In the genomic region with DNA sequence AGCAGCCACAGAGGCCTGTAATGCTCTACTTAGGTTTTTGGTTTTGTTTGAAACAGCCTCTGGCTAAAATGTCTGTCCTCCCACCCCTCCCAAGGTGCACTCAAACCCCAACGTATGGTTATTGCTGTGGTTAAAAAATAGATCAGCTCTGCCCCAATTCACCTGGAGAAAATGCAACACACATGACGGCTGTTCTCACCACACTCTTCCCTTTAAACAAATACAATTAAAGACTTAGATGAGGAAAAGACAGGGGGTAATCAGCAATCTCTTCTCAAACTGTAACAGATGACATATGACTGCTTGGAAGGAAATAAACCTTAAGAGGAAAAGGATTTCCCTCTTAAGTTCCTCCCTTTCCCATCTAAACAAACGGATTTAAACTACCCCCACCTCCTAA, we compare ENCODE assay signal across 15 cellular contexts. TPM values are rescaled to one million over a fixed set of nuclear protein-coding genes. Genes with fewer than 3 reads are reported as not detected.
DNase-seq lines count a peak whose midpoint lies in the region; TF ChIP-seq lines count a peak whose summit lies in the region.
"Had no signal": no experiment of that assay in that cellular context is flagged by ENCODE, and none has a peak within 500 bp of the region (broad histone marks: within the 10 kb centered on the region; RNA-seq: fewer than 3 reads in every experiment).

No MANE protein-coding gene starts in this region.

- H2AFZ ChIP-seq in GM23248: no peak overlapping the region
- no peak overlapping the region for H2AFZ ChIP-seq in PC-9
- H2AFZ ChIP-seq in neural progenitor cell (replicated peaks): no peak overlapping the region

- H3K36me3 Mint-ChIP-seq in neural progenitor cell: peaks cover 18% of the 10 kb centered on the region

- no peak for TF ChIP-seq CTCF in PC-9 (conservative IDR thresholded peaks at IDR 0.05)
- no peak for TF ChIP-seq CTCF in dorsolateral prefrontal cortex (IDR thresholded peaks at IDR 0.05 in 54 of 56, conservative IDR thresholded peaks at IDR 0.05 in 2 of 56; ENCODE audit: low read depth in 1 of 56, partially characterized antibody in 56 of 56)
- no peak for TF ChIP-seq CTCF in neural progenitor cell (IDR thresholded peaks at IDR 0.05)

- H3K27ac ChIP-seq in GM23248 (0 out of 2 replicates have a peak overlapping the region, but pooled peaks have one; percentile 0), PC-9 (peak overlapping the region; percentile 10; the same call in 1 of the 2 replicates), dorsolateral prefrontal cortex (peak overlapping the region in 41 of 59 donors; percentile 1 to 93 (median 57)), neural progenitor cell (peak overlapping the region; percentile 66)

- peaks cover 4% of the 10 kb centered on the region for H3K27me3 Mint-ChIP-seq in neural progenitor cell (ENCODE audit: insufficient read depth, low read depth)

- no peak overlapping the region for H3K9ac ChIP-seq in GM23248
- no peak overlapping the region for H3K9ac ChIP-seq in neural progenitor cell

- POLR2A ChIA-PET in PC-9 (lab: Charles Lee; ENCODE audit: unreplicated experiment): no interaction called here

- no peaks in the 10 kb centered on the region for H3K9me3 Mint-ChIP-seq in neural progenitor cell
- H3K9me3 Mint-ChIP-seq: natural killer cell had no signal

- no peaks in the 10 kb centered on the region for H3K27me3 ChIP-seq in GM23248 (replicated peaks; ENCODE audit: insufficient read depth)
- no peaks in the 10 kb centered on the region for H3K27me3 ChIP-seq in PC-9 (ENCODE audit: insufficient read depth, low read depth)
- H3K27me3 ChIP-seq in dorsolateral prefrontal cortex: no peaks in the 10 kb centered on the region
- H3K27me3 ChIP-seq in neural progenitor cell: no peaks in the 10 kb centered on the region

- H3K9me3 ChIP-seq in GM23248 (ENCODE audit: low read depth) (no peaks in the 10 kb centered on the region), PC-9 (ENCODE audit: insufficient read depth, low read depth) (no peaks in the 10 kb centered on the region), neural progenitor cell (ENCODE audit: low read depth) (no peaks in the 10 kb centered on the region)

- H3K4me2 ChIP-seq in GM23248 (ENCODE audit: unreplicated experiment) (no peak overlapping the region), PC-9 (no peak overlapping the region), neural progenitor cell (no peak overlapping the region)

- CTCF ChIA-PET in PC-9 (lab: Charles Lee): no interaction called here

- intact Hi-C loops in PC-9 (cut with micrococcal nuclease; ENCODE audit: unreplicated experiment) (no loop called here), dorsolateral prefrontal cortex (cut with DNase I) (no loop called here)

- H3K36me3 ChIP-seq in GM23248 (ENCODE audit: low read depth) (peaks cover 31% of the 10 kb centered on the region; the same call in 1 of the 2 replicates), PC-9 (ENCODE audit: low read depth) (peaks cover 14% of the 10 kb centered on the region; the same call in 1 of the 2 replicates), neural progenitor cell (no peaks in the 10 kb centered on the region)

- H3K79me2 ChIP-seq in GM23248 (ENCODE audit: insufficient read depth): no peaks in the 10 kb centered on the region
- H3K79me2 ChIP-seq in PC-9 (ENCODE audit: low read depth): no peaks in the 10 kb centered on the region
- no peaks in the 10 kb centered on the region for H3K79me2 ChIP-seq in neural progenitor cell (ENCODE audit: low read depth)

- H3K27ac Mint-ChIP-seq in neural progenitor cell: no peak overlapping the region

- no peak overlapping the region for H3K4me3 ChIP-seq in GM23248
- H3K4me3 ChIP-seq in PC-9: no peak overlapping the region
- no peak overlapping the region for H3K4me3 ChIP-seq in dorsolateral prefrontal cortex
- no peak overlapping the region for H3K4me3 ChIP-seq in neural progenitor cell

- H3K9me2 ChIP-seq in GM23248 (ENCODE audit: insufficient read depth): no peaks in the 10 kb centered on the region
- H3K9me2 ChIP-seq in PC-9 (ENCODE audit: insufficient read depth): no peaks in the 10 kb centered on the region

- DNase-seq in GM23248 (no peak), PC-9 (no peak), dorsolateral prefrontal cortex (no peak), neural progenitor cell (ENCODE audit: low spot score) (no peak), GOT3 (lab: John Stamatoyannopoulos, UW) (no peak), NCI-H187 (lab: John Stamatoyannopoulos, UW) (no peak), DMS53 treated with DMSO at 0.1 percent for 48 hours (lab: John Stamatoyannopoulos, UW; ENCODE audit: unreplicated experiment) (no peak), DMS114 treated with DMSO at 0.1 percent for 48 hours (lab: John Stamatoyannopoulos, UW; ENCODE audit: unreplicated experiment) (no peak)
- DNase-seq: activated CD4-positive, alpha-beta T cell treated with anti-CD3 and anti-CD28 coated beads, Interleukin-2, amount 50 U/mL, for 1 hour; aorta; DMS 273 treated with DMSO at 0.1 percent for 48 hours; natural killer cell; NCI-H1436; SHP77 treated with DMSO at 0.1 percent for 48 hours; stimulated activated CD4-positive, alpha-beta T cell treated with anti-CD3 and anti-CD28 coated beads, Interleukin-15, amount 100 ng/mL, for 24 hours had no signal

- H3K4me1 ChIP-seq in GM23248 (ENCODE audit: insufficient read depth) (peaks cover 20% of the 10 kb centered on the region), PC-9 (replicated peaks; ENCODE audit: insufficient read depth) (peaks cover 26% of the 10 kb centered on the region), neural progenitor cell (peaks cover 9% of the 10 kb centered on the region)

- WGBS in GM23248 (ENCODE audit: low coverage in 1 of 2, low lambda C conversion rate in 2 of 2, missing lambda C conversion rate in 2 of 2), 2 experiments: 42 to 51% methylated on average over 3 of the region's 3 CpGs

- no peak overlapping the region for H3K4me3 Mint-ChIP-seq in neural progenitor cell
- H3K4me3 Mint-ChIP-seq: natural killer cell had no signal

- H3F3A ChIP-seq in GM23248 (ENCODE audit: insufficient read depth) (peaks cover 33% of the 10 kb centered on the region), PC-9 (ENCODE audit: insufficient read depth, low read depth) (peaks cover 43% of the 10 kb centered on the region), neural progenitor cell (ENCODE audit: low read depth) (peaks cover 10% of the 10 kb centered on the region)

- H4K20me1 ChIP-seq in GM23248 (ENCODE audit: insufficient read depth) (no peaks in the 10 kb centered on the region), PC-9 (ENCODE audit: insufficient read depth) (no peaks in the 10 kb centered on the region), neural progenitor cell (ENCODE audit: low read depth) (no peaks in the 10 kb centered on the region)

- H3K4me1 Mint-ChIP-seq in neural progenitor cell: peaks cover 24% of the 10 kb centered on the region

- no TSS peak for BruUV-seq in PC-9 (replicated peaks; lab: Mats Ljungman, UMichigan)

- in situ Hi-C loops in GM23248 (cut with MboI): no loop called here

RNA-seq across cellular contexts. Expression of a gene that starts 6.2 kb away (rescaled TPM):
- 7.7 and 13.1 TPM in 2 replicates for total RNA-seq in GM23248 (2014; rRNA removed; shearing (Covaris generic))
- 11.9 and 12.4 TPM in 2 replicates for polyA plus RNA-seq in GM23248 (2016; fragmentation: Nextera tagmentation; extraction: Ambion mirVana)
- total RNA-seq in PC-9 (2021) (16.0 and 18.2 TPM in 2 replicates), dorsolateral prefrontal cortex (10 to 100 TPM in 106 of 120 experiments, 1 to 10 TPM in 14; 5.4 to 32.3 (median 13.3) TPM), neural progenitor cell (ENCODE audit: low replicate concordance) (3.8 and 11.3 TPM in 2 replicates)

RNA-seq across cellular contexts. Expression of a gene that starts 15.3 kb away (rescaled TPM):
- 12.3 and 17.5 TPM in 2 replicates for total RNA-seq in GM23248 (2014; rRNA removed; shearing (Covaris generic))
- 98.0 and 106 TPM in 2 replicates for polyA plus RNA-seq in GM23248 (2016; fragmentation: Nextera tagmentation; extraction: Ambion mirVana)
- total RNA-seq in PC-9 (2021) (50.8 and 73.1 TPM in 2 replicates), dorsolateral prefrontal cortex (10 to 100 TPM; 17.5 to 36.2 (median 25.7) TPM), neural progenitor cell (ENCODE audit: low replicate concordance) (26.1 and 26.4 TPM in 2 replicates)

RNA-seq across cellular contexts. Expression of a gene that starts 25.2 kb away (rescaled TPM):
- 0.51 and 1.1 TPM in 2 replicates for total RNA-seq in GM23248 (2014; rRNA removed; shearing (Covaris generic))
- polyA plus RNA-seq in GM23248 (2016; fragmentation: Nextera tagmentation; extraction: Ambion mirVana): 0.36 and 0.60 TPM in 2 replicates
- total RNA-seq in PC-9 (2021): 0.20 and 0.33 TPM in 2 replicates
- 100 to 1,000 TPM in 113 of 120 experiments, 10 to 100 TPM in 7; 78.3 to 287 (median 196) TPM for total RNA-seq in dorsolateral prefrontal cortex
- 31.6 and 47.1 TPM in 2 replicates for total RNA-seq in neural progenitor cell (ENCODE audit: low replicate concordance)

RNA-seq across cellular contexts. Expression of a gene that starts 43.5 kb away (rescaled TPM):
- 12.3 and 16.4 TPM in 2 replicates for total RNA-seq in GM23248 (2014; rRNA removed; shearing (Covaris generic))
- 18.6 and 20.1 TPM in 2 replicates for polyA plus RNA-seq in GM23248 (2016; fragmentation: Nextera tagmentation; extraction: Ambion mirVana)
- total RNA-seq in PC-9 (2021) (16.2 and 23.7 TPM in 2 replicates), dorsolateral prefrontal cortex (10 to 100 TPM; 10.4 to 23.1 (median 15.9) TPM), neural progenitor cell (ENCODE audit: low replicate concordance) (2.4 and 13.7 TPM in 2 replicates)

Comparison
In these comparisons a context has a peak if more than half of its experiments do, and no peak if none do; other contexts are left out.
1. H3K27ac ChIP-seq: peak in every context shown above with its lines; median percentile 66 in neural progenitor cell; 57 in dorsolateral prefrontal cortex; 10 in PC-9; 0 in GM23248.
2. RNA of a gene that starts 25.2 kb away (total RNA-seq): 78.3 to 287 TPM in dorsolateral prefrontal cortex and 31.6 to 47.1 TPM in neural progenitor cell; 0.51 to 1.1 TPM in GM23248 and 0.20 to 0.33 TPM in PC-9; every median in the first group is over 10 times any median in the second.